ENCODE assay signal across 9 cellular contexts in the genomic region with DNA sequence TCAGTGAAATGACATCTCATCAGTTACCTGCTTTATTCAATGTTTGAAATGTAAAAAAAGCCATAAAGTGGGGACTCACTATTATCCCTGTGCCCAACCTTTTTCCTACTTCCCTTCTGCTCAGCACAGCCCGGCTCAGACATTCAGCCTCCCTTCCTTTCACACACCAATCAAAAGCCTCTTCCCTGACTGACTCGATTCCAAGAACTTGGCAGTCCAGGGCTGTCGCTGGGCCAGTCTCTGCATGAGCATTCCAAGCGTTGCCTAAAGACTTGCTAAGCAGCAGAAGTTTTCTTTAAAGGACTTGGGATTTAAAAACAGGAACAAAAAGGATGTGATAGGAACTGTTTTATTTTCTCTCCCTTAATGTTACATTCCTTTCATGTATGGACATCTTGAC. TPM values are rescaled to one million over a fixed set of nuclear protein-coding genes. Genes with fewer than 3 reads are reported as not detected.
A peak's percentile ranks its signal among the peaks of the same experiment; 100 is the strongest.
DNase-seq lines count a peak whose midpoint lies in the region; ATAC-seq and TF ChIP-seq lines count a peak whose summit lies in the region.
"Had no signal": no experiment of that assay in that cellular context is flagged by ENCODE, and none has a peak within 500 bp of the region (broad histone marks: within the 10 kb centered on the region; RNA-seq: fewer than 3 reads in every experiment).

No MANE protein-coding gene starts in this region.

- CTCF ChIA-PET in HEK293T (lab: Yijun Ruan, JAX) = no interaction called here

- H3K4me3 ChIP-seq in RWPE2 (ENCODE audit: severe bottlenecking) (no peak overlapping the region), testis (no peak overlapping the region)
- no peak overlapping the region for H3K4me3 ChIP-seq in effector memory CD4-positive, alpha-beta T cell (ENCODE audit: insufficient read depth, low read depth, low read length, poor library complexity, severe bottlenecking)

- peak; percentile 54; the same call in 2 of the 3 replicates for ATAC-seq in RWPE2 (ENCODE audit: low read depth)

- H3K27me3 ChIP-seq in RWPE2 (ENCODE audit: insufficient read depth, poor library complexity, severe bottlenecking) = no peaks in the 10 kb centered on the region
- H3K27me3 ChIP-seq in testis = no peaks in the 10 kb centered on the region
- H3K27me3 ChIP-seq in effector memory CD4-positive, alpha-beta T cell (replicated peaks; ENCODE audit: control insufficient read depth, insufficient read depth, low read length, poor library complexity, severe bottlenecking) = no peaks in the 10 kb centered on the region

- no peak for TF ChIP-seq CTCF in RWPE2 (IDR thresholded peaks at IDR 0.05; ENCODE audit: poor library complexity, severe bottlenecking)
- TF ChIP-seq CTCF in testis (IDR thresholded peaks at IDR 0.05) = no peak

- H3K27ac ChIP-seq in RWPE2 (ENCODE audit: poor library complexity, severe bottlenecking) (no peak overlapping the region), testis (no peak overlapping the region)
- no peak overlapping the region for H3K27ac ChIP-seq in effector memory CD4-positive, alpha-beta T cell (ENCODE audit: insufficient read depth, low read length, poor library complexity, severe bottlenecking)

- no peaks in the 10 kb centered on the region for H3K4me1 ChIP-seq in RWPE2 (ENCODE audit: insufficient read depth, poor library complexity, severe bottlenecking)
- H3K4me1 ChIP-seq in testis = no peaks in the 10 kb centered on the region
- no peaks in the 10 kb centered on the region for H3K4me1 ChIP-seq in effector memory CD4-positive, alpha-beta T cell (ENCODE audit: control insufficient read depth, insufficient read depth, low read length, poor library complexity, severe bottlenecking)

- TF ChIP-seq POLR2A in testis (IDR thresholded peaks at IDR 0.05) = no peak

- WGBS in testis, 2 donors = 14 to 24% methylated on average over 4 of the region's 4 CpGs

- H3K36me3 ChIP-seq in RWPE2 (ENCODE audit: low read depth) (no peaks in the 10 kb centered on the region), testis (ENCODE audit: low read depth, missing control alignments) (no peaks in the 10 kb centered on the region)
- H3K36me3 ChIP-seq in effector memory CD4-positive, alpha-beta T cell (ENCODE audit: control insufficient read depth, insufficient read depth, low read length) = no peaks in the 10 kb centered on the region

- intact Hi-C loops in testis (cut with DNase I; ENCODE audit: low total_unique reads) = no loop called here

- H3K9me3 ChIP-seq in RWPE2 (ENCODE audit: severe bottlenecking) = no peaks in the 10 kb centered on the region
- no peaks in the 10 kb centered on the region for H3K9me3 ChIP-seq in testis
- H3K9me3 ChIP-seq in effector memory CD4-positive, alpha-beta T cell (ENCODE audit: control insufficient read depth, low read length) = no peaks in the 10 kb centered on the region

- POLR2A ChIA-PET in HEK293T (lab: Yijun Ruan, JAX) = no interaction called here

- no peak for DNase-seq in RWPE2 (ENCODE audit: low spot score)
- peak; percentile 82 for DNase-seq in fibroblast of gingiva (ENCODE audit: low read depth)
- peak; percentile 86 for DNase-seq in medulla oblongata (ENCODE audit: extremely low spot score)
- peak; percentile 53 for DNase-seq in testis
- DNase-seq in 8988T = no peak
- DNase-seq in HEK293T (ENCODE audit: extremely low spot score) = no peak
- DNase-seq in epidermal melanocyte (ENCODE audit: insufficient read length, low spot score) = no peak
- no peak for DNase-seq in effector memory CD4-positive, alpha-beta T cell
- DNase-seq: stimulated activated CD4-positive, alpha-beta T cell treated with anti-CD3 and anti-CD28 coated beads, Interleukin-15, amount 100 ng/mL, for 24 hours had no signal

TF ChIP-seq in HEK293T, 16 proteins besides CTCF, POLR2A, EP300 and RAD21:
- TF ChIP-seq HDGF (IDR thresholded peaks at IDR 0.05; ENCODE audit: borderline replicate concordance) (no peak), LEF1 (IDR thresholded peaks at IDR 0.05; ENCODE audit: borderline replicate concordance) (no peak), CTBP1 (IDR thresholded peaks at IDR 0.05; ENCODE audit: borderline replicate concordance) (no peak), SP1 (IDR thresholded peaks at IDR 0.05) (no peak), ZNF384 (IDR thresholded peaks at IDR 0.05) (no peak), FOXA1 (IDR thresholded peaks at IDR 0.05) (no peak), NFRKB (IDR thresholded peaks at IDR 0.05) (no peak), SUZ12 (IDR thresholded peaks at IDR 0.05) (no peak), BHLHE40 (IDR thresholded peaks at IDR 0.05; ENCODE audit: borderline replicate concordance) (no peak), ELF4 (IDR thresholded peaks at IDR 0.05) (no peak), FOXM1 (IDR thresholded peaks at IDR 0.05; ENCODE audit: borderline replicate concordance) (no peak), L3MBTL2 (conservative IDR thresholded peaks at IDR 0.05) (no peak)

RNA-seq across cellular contexts. Expression of gene ITPR2, which starts 22.7 kb away (rescaled TPM):
- 10 to 100 TPM; 56.9 to 60.6 TPM for total RNA-seq in testis
- 4.9 TPM for polyA plus RNA-seq in testis (ENCODE audit: insufficient read depth, low read depth, low replicate concordance)

Comparison
In these comparisons a context has a peak if more than half of its experiments do, and no peak if none do; other contexts are left out.
1. DNase-seq: peak in fibroblast of gingiva (single experiment), medulla oblongata (single experiment) and testis (single experiment); none in RWPE2 (single experiment), 8988T (single experiment), HEK293T (single experiment), epidermal melanocyte (single experiment) and effector memory CD4-positive, alpha-beta T cell (0 of 3).